1 cellular context compared by ENCODE assay signal in genomic region chr1:165857046-165857801, GRCh38.
TF ChIP-seq lines count a peak whose summit lies in the region.

No MANE protein-coding gene starts in this region.

TF ChIP-seq in HepG2, 621 proteins besides CTCF, POLR2A, EP300 and RAD21 (continued from another document and continues in another):
- no peak for TF ChIP-seq TSC22D2 (CRISPR knock-in tag; IDR thresholded peaks at IDR 0.05; ENCODE audit: borderline replicate concordance)
- TF ChIP-seq CEBPB (IDR thresholded peaks at IDR 0.05; ENCODE audit: borderline replicate concordance, low read depth, low read length): peak; percentile 94
- no peak for TF ChIP-seq TBL1XR1 (IDR thresholded peaks at IDR 0.05; ENCODE audit: borderline replicate concordance, low read length, partially characterized antibody)
- TF ChIP-seq ZNF414 (CRISPR knock-in tag; IDR thresholded peaks at IDR 0.05): no peak
- no peak for TF ChIP-seq ZBTB1 (CRISPR knock-in tag; IDR thresholded peaks at IDR 0.05; ENCODE audit: borderline replicate concordance)
- TF ChIP-seq ZNF34 (CRISPR knock-in tag; IDR thresholded peaks at IDR 0.05; ENCODE audit: borderline replicate concordance): no peak
- TF ChIP-seq MLXIP (CRISPR knock-in tag; IDR thresholded peaks at IDR 0.05; ENCODE audit: borderline replicate concordance): no peak
- no peak for TF ChIP-seq ZFP82 (CRISPR knock-in tag; IDR thresholded peaks at IDR 0.05; ENCODE audit: borderline replicate concordance)
- TF ChIP-seq ZNF580 (CRISPR knock-in tag; IDR thresholded peaks at IDR 0.05; ENCODE audit: borderline replicate concordance, low read depth): no peak
- TF ChIP-seq ZNF766 (CRISPR knock-in tag; IDR thresholded peaks at IDR 0.05; ENCODE audit: borderline replicate concordance): no peak
- TF ChIP-seq SP4 (CRISPR knock-in tag; IDR thresholded peaks at IDR 0.05): no peak
- no peak for TF ChIP-seq ZBTB37 (CRISPR knock-in tag; IDR thresholded peaks at IDR 0.05)
- no peak for TF ChIP-seq HOXA3 (CRISPR knock-in tag; IDR thresholded peaks at IDR 0.05)
- no peak; the same call in 2 of the 3 replicates for TF ChIP-seq MXI1 (IDR thresholded peaks at IDR 0.05; ENCODE audit: borderline replicate concordance, low read depth, low read length)
- TF ChIP-seq NFKBIZ (CRISPR knock-in tag; IDR thresholded peaks at IDR 0.05): no peak
- TF ChIP-seq ZNF121 (CRISPR knock-in tag; IDR thresholded peaks at IDR 0.05): no peak
- no peak for TF ChIP-seq KIAA2018 (CRISPR knock-in tag; IDR thresholded peaks at IDR 0.05; ENCODE audit: borderline replicate concordance)
- TF ChIP-seq ZNF878 (CRISPR knock-in tag; IDR thresholded peaks at IDR 0.05): no peak
- no peak for TF ChIP-seq AKNA (CRISPR knock-in tag; IDR thresholded peaks at IDR 0.05; ENCODE audit: borderline replicate concordance)
- no peak for TF ChIP-seq ZKSCAN8 (CRISPR knock-in tag; IDR thresholded peaks at IDR 0.05; ENCODE audit: borderline replicate concordance)
- TF ChIP-seq ZBTB21 (CRISPR knock-in tag; IDR thresholded peaks at IDR 0.05): no peak
- TF ChIP-seq TERF1 (CRISPR knock-in tag; IDR thresholded peaks at IDR 0.05): no peak
- TF ChIP-seq EED (CRISPR knock-in tag; IDR thresholded peaks at IDR 0.05): no peak
- TF ChIP-seq GTF2F1 (IDR thresholded peaks at IDR 0.05; ENCODE audit: low read length): no peak
- TF ChIP-seq ZNF547 (CRISPR knock-in tag; IDR thresholded peaks at IDR 0.05): no peak
- no peak for TF ChIP-seq SMARCE1 (IDR thresholded peaks at IDR 0.05; ENCODE audit: borderline replicate concordance)
- no peak for TF ChIP-seq BRCA1 (CRISPR knock-in tag; IDR thresholded peaks at IDR 0.05)
- no peak for TF ChIP-seq ETV6 (CRISPR knock-in tag; conservative IDR thresholded peaks at IDR 0.05)
- no peak for TF ChIP-seq ZNF709 (CRISPR knock-in tag; IDR thresholded peaks at IDR 0.05)
- TF ChIP-seq ZNF253 (CRISPR knock-in tag; IDR thresholded peaks at IDR 0.05; ENCODE audit: borderline replicate concordance): no peak
- no peak for TF ChIP-seq PLSCR1 (CRISPR knock-in tag; IDR thresholded peaks at IDR 0.05; ENCODE audit: borderline replicate concordance)
- no peak for TF ChIP-seq BHLHE40 (IDR thresholded peaks at IDR 0.05; ENCODE audit: low read length)
- TF ChIP-seq SMYD3 (CRISPR knock-in tag; IDR thresholded peaks at IDR 0.05): no peak
- TF ChIP-seq ZFP90 (CRISPR knock-in tag; IDR thresholded peaks at IDR 0.05; ENCODE audit: borderline replicate concordance): 0 out of 2 replicates have a peak, but pooled peaks have one; percentile 64
- no peak for TF ChIP-seq KAT7 (CRISPR knock-in tag; IDR thresholded peaks at IDR 0.05; ENCODE audit: borderline replicate concordance)
- no peak for TF ChIP-seq ZNF576 (CRISPR knock-in tag; IDR thresholded peaks at IDR 0.05)
- no peak for TF ChIP-seq CENPX (CRISPR knock-in tag; IDR thresholded peaks at IDR 0.05)
